7 cellular contexts compared by ENCODE assay signal in the genomic region with DNA sequence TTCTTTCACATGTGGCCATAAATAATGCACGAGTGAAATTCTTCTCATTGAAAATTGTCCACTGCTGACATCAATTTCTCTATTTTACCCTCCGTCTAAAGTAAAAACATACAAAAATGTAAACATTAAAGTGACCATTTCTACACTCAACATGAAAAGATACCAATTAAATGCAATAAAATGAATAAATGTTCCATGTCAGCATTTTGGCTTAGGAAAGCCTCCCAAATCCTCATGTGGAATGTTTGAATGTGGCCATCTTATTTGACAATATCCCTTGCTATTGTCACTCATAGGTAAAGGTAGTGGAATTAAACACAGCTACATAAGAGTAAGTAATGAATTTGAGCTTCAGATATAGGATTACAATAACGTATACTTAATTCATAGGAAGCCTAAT.
"Had no signal": no experiment of that assay in that cellular context is flagged by ENCODE, and none has a peak within 500 bp of the region (broad histone marks: within the 10 kb centered on the region; RNA-seq: fewer than 3 reads in every experiment).

No MANE protein-coding gene starts in this region.

- FAIRE-seq: HTR-8/SVneo had no signal

- DNase-seq: Karpas-422, KBM-7, KG1 had no signal

- H3K27ac Mint-ChIP-seq: IgD-negative memory B cell had no signal

- H3K4me2 ChIP-seq: KMS-11 had no signal

- H3K36me3 Mint-ChIP-seq: IgD-negative memory B cell had no signal

- H3K4me1 Mint-ChIP-seq: IgD-negative memory B cell had no signal

- H3K27me3 Mint-ChIP-seq: IgD-negative memory B cell had no signal

- H3K9ac ChIP-seq: KMS-11 had no signal

- H3K4me3 Mint-ChIP-seq: IgD-negative memory B cell had no signal

- H3K27ac ChIP-seq: HL-60, KMS-11 had no signal
